ENCODE assay signal across 1 cellular context in the genomic region with DNA sequence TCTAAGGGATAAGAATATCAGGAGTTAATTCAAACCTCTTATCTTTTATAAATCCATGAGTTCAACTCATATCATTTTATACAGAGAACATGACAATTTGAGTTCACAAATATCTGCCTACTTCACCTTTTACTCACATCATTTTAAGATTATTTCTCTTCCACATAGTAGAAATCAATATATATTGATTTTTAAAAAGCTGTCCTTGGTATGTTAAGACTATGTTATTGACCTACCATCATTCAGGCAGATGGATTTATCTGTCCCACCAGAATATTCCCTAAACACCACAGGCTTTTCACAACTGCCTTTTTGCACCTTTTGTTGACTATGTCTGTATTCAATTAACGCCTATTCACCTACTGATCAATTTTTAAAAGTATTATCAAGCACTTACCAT.
A peak's percentile ranks its signal among the peaks of the same experiment; 100 is the strongest.
TF ChIP-seq lines count a peak whose summit lies in the region.

No MANE protein-coding gene starts in this region.

TF ChIP-seq in HepG2, 621 proteins besides CTCF, POLR2A, EP300 and RAD21:
- TF ChIP-seq TCF7L2 (IDR thresholded peaks at IDR 0.05; ENCODE audit: low read depth, low read length) (no peak), KAT2B (IDR thresholded peaks at IDR 0.05; ENCODE audit: borderline replicate concordance, low read depth, low read length) (peak; percentile 91)
